Comparison of ENCODE assay signal across 1 cellular context in genomic region chr11:114284914-114285313, GRCh38.
TF ChIP-seq lines count a peak whose summit lies in the region.

No MANE protein-coding gene starts in this region.

TF ChIP-seq in A549, 52 proteins besides CTCF, POLR2A, EP300 and RAD21 (continued from another document):
- no peak for TF ChIP-seq REST (IDR thresholded peaks at IDR 0.05)
- no peak for TF ChIP-seq MYC (IDR thresholded peaks at IDR 0.05; ENCODE audit: borderline replicate concordance, low read length)
- no peak for TF ChIP-seq CHD2 (IDR thresholded peaks at IDR 0.05; ENCODE audit: low read length, partially characterized antibody)
- no peak for TF ChIP-seq HOXB5 (CRISPR knock-in tag; IDR thresholded peaks at IDR 0.05)
- no peak for TF ChIP-seq PBX3 (IDR thresholded peaks at IDR 0.05)
- TF ChIP-seq, protein P1, sequence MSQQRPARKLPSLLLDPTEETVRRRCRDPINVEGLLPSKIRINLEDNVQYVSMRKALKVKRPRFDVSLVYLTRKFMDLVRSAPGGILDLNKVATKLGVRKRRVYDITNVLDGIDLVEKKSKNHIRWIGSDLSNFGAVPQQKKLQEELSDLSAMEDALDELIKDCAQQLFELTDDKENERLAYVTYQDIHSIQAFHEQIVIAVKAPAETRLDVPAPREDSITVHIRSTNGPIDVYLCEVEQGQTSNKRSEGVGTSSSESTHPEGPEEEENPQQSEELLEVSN (IDR thresholded peaks at IDR 0.05; ENCODE audit: borderline replicate concordance, low read depth), result no peak
- no peak for TF ChIP-seq SREBF2 (IDR thresholded peaks at IDR 0.05)
- no peak for TF ChIP-seq CBX8 (IDR thresholded peaks at IDR 0.05)
